22 cellular contexts compared by ENCODE assay signal in the genomic region with DNA sequence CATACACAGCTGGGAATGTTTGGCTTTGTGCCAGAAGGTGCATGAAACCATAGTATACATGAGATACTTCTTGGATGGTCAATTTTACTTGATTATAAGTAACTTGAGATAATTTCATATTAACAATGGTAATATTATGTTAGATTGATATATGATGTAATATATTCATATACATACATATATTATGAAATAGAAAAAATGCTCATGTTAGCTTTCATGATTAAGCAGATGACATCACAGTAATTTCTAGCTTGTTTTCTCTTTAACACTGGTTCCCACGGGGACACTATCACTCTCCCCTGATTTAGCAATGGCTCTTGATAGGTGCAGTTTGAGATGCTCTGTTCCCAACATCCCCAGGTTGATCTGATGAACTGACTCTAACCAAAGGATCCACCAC. TPM values are rescaled to one million over a fixed set of nuclear protein-coding genes. Genes with fewer than 3 reads are reported as not detected.
"Had no signal": no experiment of that assay in that cellular context is flagged by ENCODE, and none has a peak within 500 bp of the region (broad histone marks: within the 10 kb centered on the region; RNA-seq: fewer than 3 reads in every experiment).

No MANE protein-coding gene starts in this region.

- ATAC-seq: activated CD8-positive, alpha-beta T cell treated with anti-CD3 and anti-CD28 coated beads, Interleukin-2, amount 10 ng/mL, durations not matched to agents 7 days and 5 days; WTC11 had no signal

- DNase-seq: activated CD4-positive, alpha-beta T cell treated with anti-CD3 and anti-CD28 coated beads for 48 hours; activated CD4-positive, alpha-beta T cell treated with anti-CD3 and anti-CD28 coated beads, Interleukin-2, amount 50 U/mL, for 4 hours; activated CD4-positive, CD25-positive, alpha-beta regulatory T cell treated with anti-CD3 and anti-CD28 coated beads, Interleukin-2, amount 50 U/mL, for 72 hours; activated CD8-positive, alpha-beta memory T cell treated with anti-CD3 and anti-CD28 coated beads, Interleukin-2, amount 50 U/mL, for 48 hours; activated CD8-positive, alpha-beta T cell treated with anti-CD3 and anti-CD28 coated beads, Interleukin-2, amount 10 ng/mL, durations not matched to agents 7 days and 5 days; activated naive CD4-positive, alpha-beta T cell treated with anti-CD3 and anti-CD28 coated beads, Interleukin-2, amount 50 U/mL, for 16 hours; activated naive CD8-positive, alpha-beta T cell treated with anti-CD3 and anti-CD28 coated beads, Interleukin-2, amount 10 ng/mL, durations not matched to agents 7 days and 5 days; activated T-cell treated with anti-CD3 and anti-CD28 coated beads, Interleukin-2, amount 50 U/mL, for 1 hour; adrenal gland; anterior cingulate cortex; cerebellar nuclear complex; NCI-H187; NCI-H2171; NCI-H345; NCI-H510A treated with DMSO at 0.1 percent for 48 hours; SHP77 treated with DMSO at 0.1 percent for 48 hours; T-helper 9 cell had no signal

- H3K4me3 ChIP-seq: adrenal gland, PC-9 had no signal

- H3K4me1 ChIP-seq: adrenal gland had no signal

- H3K4me2 ChIP-seq: KMS-11, PC-9 had no signal

- H3K36me3 ChIP-seq: adrenal gland had no signal

- H3K27me3 ChIP-seq: adrenal gland had no signal

- H3K27ac ChIP-seq: adrenal gland, KMS-11, PC-9 had no signal

- H2AFZ ChIP-seq: PC-9 had no signal

- H3K9ac ChIP-seq: KMS-11 had no signal

- H3K9me3 ChIP-seq: adrenal gland had no signal

- FAIRE-seq: colon had no signal

RNA-seq across cellular contexts. Expression of a gene that starts 35.4 kb away (rescaled TPM):
- total RNA-seq: activated CD8-positive, alpha-beta T cell treated with anti-CD3 and anti-CD28 coated beads, Interleukin-2, amount 10 ng/mL, durations not matched to agents 7 days and 5 days; activated naive CD8-positive, alpha-beta T cell treated with anti-CD3 and anti-CD28 coated beads, Interleukin-2, amount 10 ng/mL, durations not matched to agents 7 days and 5 days; MCF 10A; PC-9 had no signal
